Comparison of ENCODE assay signal across 18 cellular contexts in genomic region chr7:2069472-2069860, GRCh38.
DNase-seq lines count a peak whose midpoint lies in the region; ATAC-seq, FAIRE-seq and TF ChIP-seq lines count a peak whose summit lies in the region.
"Had no signal": no experiment of that assay in that cellular context is flagged by ENCODE, and none has a peak within 500 bp of the region (broad histone marks: within the 10 kb centered on the region; RNA-seq: fewer than 3 reads in every experiment).

No MANE protein-coding gene starts in this region.

- TF ChIP-seq CTCF in astrocyte (IDR thresholded peaks at IDR 0.05; ENCODE audit: insufficient read depth, low read depth, low read length) (no peak), right lobe of liver (IDR thresholded peaks at IDR 0.05) (no peak)

- WGBS in right lobe of liver (ENCODE audit: insufficient coverage, low coverage, low lambda C conversion rate, missing lambda C conversion rate), result 80% methylated on average over 4 of the region's 17 CpGs

- H3K4me3 ChIP-seq in BLaER1 treated with 17β-estradiol and CSF1 and Interleukin-3, amounts not matched to agents 10 nM and 100 nM, result no peak overlapping the region
- H3K4me3 ChIP-seq in astrocyte (ENCODE audit: insufficient read depth, low read depth, low read length), result no peak overlapping the region
- H3K4me3 ChIP-seq in right lobe of liver, result no peak overlapping the region
- H3K4me3 ChIP-seq: left lung, pancreas, skin epidermis had no signal

- H3K27ac ChIP-seq in BLaER1 treated with 17β-estradiol and CSF1 and Interleukin-3, amounts not matched to agents 10 nM and 100 nM, result peak overlapping the region in 5 of 11 experiments; percentile 18 to 58 (median 22); a peak in 9 of 22 replicates
- no peak overlapping the region for H3K27ac ChIP-seq in astrocyte (ENCODE audit: low read depth, low read length)
- no peak overlapping the region for H3K27ac ChIP-seq in right lobe of liver
- H3K27ac ChIP-seq: left lung, pancreas, skin epidermis had no signal

- peak overlapping the region in 4 of 11 experiments; percentile 5 to 57 (median 42); a peak in 6 of 22 replicates for H3K9ac ChIP-seq in BLaER1 treated with 17β-estradiol and CSF1 and Interleukin-3, amounts not matched to agents 10 nM and 100 nM
- H3K9ac ChIP-seq in astrocyte (ENCODE audit: low read length), result peak overlapping the region; percentile 50

- peak overlapping the region; percentile 66 to 99 (median 96) for H3K4me2 ChIP-seq in BLaER1 treated with 17β-estradiol and CSF1 and Interleukin-3, amounts not matched to agents 10 nM and 100 nM
- H3K4me2 ChIP-seq in astrocyte (ENCODE audit: low read length), result peak overlapping the region; percentile 58

- DNase-seq in astrocyte (ENCODE audit: low read depth), result peak; percentile 16
- DNase-seq in head of caudate nucleus, result peak in 30 of 42 donors; percentile 13 to 74 (median 32)
- peak in 8 of 10 donors; percentile 29 to 91 (median 51) for DNase-seq in posterior cingulate gyrus
- DNase-seq in right lobe of liver, result no peak
- DNase-seq in NCI-H524 (lab: John Stamatoyannopoulos, UW), result no peak
- no peak for DNase-seq in GM19239 (ENCODE audit: insufficient read length, low spot score)
- DNase-seq: CD8-positive, alpha-beta memory T cell; DND-41; Kasumi-1; left lung; NCI-H1092; NCI-H2029 treated with DMSO at 0.1 percent for 48 hours; stimulated activated CD4-positive, alpha-beta T cell treated with anti-CD3 and anti-CD28 coated beads, Interleukin-4, amount 100 ng/mL, for 24 hours had no signal

- H3K9me3 Mint-ChIP-seq in astrocyte (ENCODE audit: unreplicated experiment), result no peaks in the 10 kb centered on the region
- H3K9me3 Mint-ChIP-seq: CD8-positive, alpha-beta memory T cell had no signal

- peaks cover 89 to 100% (median 100%) of the 10 kb centered on the region in 10 experiments for H3K4me1 ChIP-seq in BLaER1 treated with 17β-estradiol and CSF1 and Interleukin-3, amounts not matched to agents 10 nM and 100 nM
- peaks cover 11% of the 10 kb centered on the region for H3K4me1 ChIP-seq in astrocyte (ENCODE audit: insufficient read depth, low read length)
- H3K4me1 ChIP-seq in right lobe of liver, result no peaks in the 10 kb centered on the region
- H3K4me1 ChIP-seq: left lung, pancreas had no signal

- TF ChIP-seq POLR2A in right lobe of liver (IDR thresholded peaks at IDR 0.05), result no peak

- H3K4me1 Mint-ChIP-seq in astrocyte (ENCODE audit: low read depth, unreplicated experiment), result no peaks in the 10 kb centered on the region

- peaks cover 0 to 30% (median 9%) of the 10 kb centered on the region in 11 experiments; a peak in 10 of 22 replicates for H3K36me3 ChIP-seq in BLaER1 treated with 17β-estradiol and CSF1 and Interleukin-3, amounts not matched to agents 10 nM and 100 nM
- H3K36me3 ChIP-seq in astrocyte (ENCODE audit: insufficient read depth, low read length) (no peaks in the 10 kb centered on the region), right lobe of liver (no peaks in the 10 kb centered on the region)
- H3K36me3 ChIP-seq: pancreas had no signal

- peaks cover 11% of the 10 kb centered on the region for H3K36me3 Mint-ChIP-seq in astrocyte (ENCODE audit: low read depth, unreplicated experiment)
- H3K36me3 Mint-ChIP-seq: activated naive CD8-positive, alpha-beta T cell had no signal

- no peaks in the 10 kb centered on the region for H3K9me3 ChIP-seq in BLaER1 treated with 17β-estradiol and CSF1 and Interleukin-3, amounts not matched to agents 10 nM and 100 nM (replicated peaks in 1 of 11)
- H3K9me3 ChIP-seq in astrocyte (ENCODE audit: insufficient read depth, low read depth, low read length) (no peaks in the 10 kb centered on the region), right lobe of liver (no peaks in the 10 kb centered on the region)
- H3K9me3 ChIP-seq: left lung, pancreas had no signal

- H3K27me3 Mint-ChIP-seq in astrocyte (ENCODE audit: low read depth, unreplicated experiment), result no peaks in the 10 kb centered on the region
- H3K27me3 Mint-ChIP-seq: activated naive CD8-positive, alpha-beta T cell; CD8-positive, alpha-beta memory T cell had no signal

- no peak overlapping the region for H3K4me3 Mint-ChIP-seq in astrocyte (ENCODE audit: unreplicated experiment)
- H3K4me3 Mint-ChIP-seq: activated naive CD8-positive, alpha-beta T cell; CD8-positive, alpha-beta memory T cell had no signal

- no peak overlapping the region for H3K27ac Mint-ChIP-seq in astrocyte (ENCODE audit: unreplicated experiment)
- H3K27ac Mint-ChIP-seq: activated naive CD8-positive, alpha-beta T cell had no signal

- peaks cover 25 to 100% (median 96%) of the 10 kb centered on the region in 11 experiments for H4K20me1 ChIP-seq in BLaER1 treated with 17β-estradiol and CSF1 and Interleukin-3, amounts not matched to agents 10 nM and 100 nM
- peaks cover 22% of the 10 kb centered on the region for H4K20me1 ChIP-seq in astrocyte (ENCODE audit: insufficient read depth, low read length)

- no peak for ATAC-seq in right lobe of liver
- no peak for ATAC-seq in GM19023 (IDR thresholded peaks at IDR 0.05; ENCODE audit: unreplicated experiment)
- ATAC-seq: left lung, pancreas had no signal

- no peaks in the 10 kb centered on the region for H3K79me2 ChIP-seq in astrocyte (ENCODE audit: insufficient read depth, low read length)

- peaks cover 0 to 88% (median 0%) of the 10 kb centered on the region in 11 experiments; a peak in 8 of 22 replicates for H3K27me3 ChIP-seq in BLaER1 treated with 17β-estradiol and CSF1 and Interleukin-3, amounts not matched to agents 10 nM and 100 nM
- H3K27me3 ChIP-seq in astrocyte (ENCODE audit: insufficient read depth, low read length) (no peaks in the 10 kb centered on the region), right lobe of liver (no peaks in the 10 kb centered on the region)
- H3K27me3 ChIP-seq: left lung, pancreas had no signal

- H2AFZ ChIP-seq in astrocyte (ENCODE audit: low read depth, low read length), result no peak overlapping the region

- intact Hi-C loops in head of caudate nucleus (cut with DNase I), result no loop called here
- intact Hi-C loops in posterior cingulate gyrus (cut with DNase I), result no loop called here
- intact Hi-C loops in right lobe of liver (cut with DNase I), result no loop called here

- no peak for FAIRE-seq in astrocyte (lab: Jason Lieb, UNC)
- FAIRE-seq in GM19239 (lab: Jason Lieb, UNC), result no peak
- FAIRE-seq: pancreas had no signal

Comparison
In these comparisons a context has a peak if more than half of its experiments do, and no peak if none do; other contexts are left out.
1. DNase-seq: peak in astrocyte (single experiment), head of caudate nucleus (30 of 42) and posterior cingulate gyrus (8 of 10); none in right lobe of liver (0 of 3), NCI-H524 (0 of 2) and GM19239 (single experiment).